Comparison of ENCODE assay signal across 23 cellular contexts in the genomic region with DNA sequence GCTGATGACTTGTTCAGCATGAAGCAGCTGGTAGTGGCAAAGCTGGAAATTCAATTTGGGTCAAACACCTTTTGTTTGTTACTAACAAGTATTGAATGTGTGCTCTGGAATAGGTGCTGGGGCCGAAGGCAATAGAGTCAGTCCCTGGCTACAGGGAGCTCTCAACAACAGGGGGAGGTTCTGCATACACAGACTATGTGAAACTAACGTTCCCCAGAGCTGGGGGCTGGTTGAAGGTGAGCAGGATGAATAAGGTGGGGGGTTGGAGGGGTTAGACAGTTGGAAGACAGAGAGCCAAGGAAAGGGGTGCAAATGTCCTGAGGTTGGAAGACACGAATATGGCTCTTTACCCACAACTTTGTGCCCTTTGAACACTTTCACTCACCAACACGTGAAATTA.
"Had no signal": no experiment of that assay in that cellular context is flagged by ENCODE, and none has a peak within 500 bp of the region (broad histone marks: within the 10 kb centered on the region; RNA-seq: fewer than 3 reads in every experiment).

No MANE protein-coding gene starts in this region.

- H3K4me3 Mint-ChIP-seq: dendritic cell treated with granulocyte-macrophage colony-stimulating factor and Interleukin-4, amounts not matched to agents 40 ng/mL and 50 ng/mL, for 4 days; effector memory CD8-positive, alpha-beta T cell; endodermal cell had no signal

- H3K36me3 ChIP-seq: colonic mucosa, esophagus squamous epithelium, gastrocnemius medialis, gastroesophageal sphincter, heart left ventricle, heart right ventricle had no signal

- H3K9me3 ChIP-seq: colonic mucosa, esophagus squamous epithelium, gastrocnemius medialis, gastroesophageal sphincter, heart left ventricle, heart right ventricle had no signal

- H3K9me3 Mint-ChIP-seq: dendritic cell treated with granulocyte-macrophage colony-stimulating factor and Interleukin-4, amounts not matched to agents 40 ng/mL and 50 ng/mL, for 4 days; effector memory CD8-positive, alpha-beta T cell; endodermal cell had no signal

- H3K27ac Mint-ChIP-seq: dendritic cell treated with granulocyte-macrophage colony-stimulating factor and Interleukin-4, amounts not matched to agents 40 ng/mL and 50 ng/mL, for 4 days; effector memory CD8-positive, alpha-beta T cell; endodermal cell had no signal

- H3K4me1 ChIP-seq: colonic mucosa, esophagus squamous epithelium, foreskin keratinocyte, gastrocnemius medialis, gastroesophageal sphincter, heart left ventricle, heart right ventricle had no signal

- H3K27ac ChIP-seq: colonic mucosa, coronary artery, dorsolateral prefrontal cortex, epithelial cell of prostate, esophagus squamous epithelium, foreskin keratinocyte, gastrocnemius medialis, gastroesophageal sphincter, heart left ventricle, heart right ventricle, hepatocyte had no signal

- ATAC-seq: effector memory CD8-positive, alpha-beta T cell; foreskin keratinocyte; gastrocnemius medialis; gastroesophageal sphincter; heart left ventricle; heart right ventricle had no signal

- H3K4me3 ChIP-seq: colonic mucosa, coronary artery, dorsolateral prefrontal cortex, esophagus squamous epithelium, gastrocnemius medialis, gastroesophageal sphincter, heart left ventricle, heart right ventricle, hepatocyte had no signal

- H3K27me3 ChIP-seq: colonic mucosa, gastrocnemius medialis had no signal

- DNase-seq: colonic mucosa; cortex of kidney; dermis blood vessel endothelial cell; dorsolateral prefrontal cortex; effector CD4-positive, alpha-beta T cell; effector CD8-positive, alpha-beta T cell; effector memory CD4-positive, alpha-beta T cell; effector memory CD8-positive, alpha-beta T cell; endodermal cell; erythroblast; esophagus squamous epithelium; foreskin fibroblast; foreskin keratinocyte; foreskin melanocyte; gastrocnemius medialis; glutamatergic neuron; heart left ventricle; heart right ventricle had no signal
